ENCODE assay signal across 9 cellular contexts in genomic region chr1:234617135-234617985, GRCh38. TPM values are rescaled to one million over a fixed set of nuclear protein-coding genes. Genes with fewer than 3 reads are reported as not detected.
DNase-seq lines count a peak whose midpoint lies in the region; ATAC-seq, FAIRE-seq and TF ChIP-seq lines count a peak whose summit lies in the region.
"Had no signal": no experiment of that assay in that cellular context is flagged by ENCODE, and none has a peak within 500 bp of the region (broad histone marks: within the 10 kb centered on the region; RNA-seq: fewer than 3 reads in every experiment).

No MANE protein-coding gene starts in this region.

- ATAC-seq in heart right ventricle (no peak), left ventricle myocardium superior (no peak), HepG2 (no peak), HG02973 (IDR thresholded peaks at IDR 0.05; ENCODE audit: unreplicated experiment) (no peak)

- H3K4me3 ChIP-seq in heart right ventricle (no peak overlapping the region), astrocyte of the cerebellum (ENCODE audit: low read depth, low read length) (no peak overlapping the region), HepG2 (replicated peaks in 1 of 3; ENCODE audit: insufficient read depth in 1 of 3, low read depth in 2 of 3, low read length in 3 of 3) (no peak overlapping the region)

- intact Hi-C loops in heart right ventricle (cut with DNase I) (loop anchor here in 3 of 10 donors (5.0 to 10.0 kb wide), 3 partner anchors 95 to 247 kb away; no protein-coding TSS in a partner anchor), left ventricle myocardium superior (cut with micrococcal nuclease) (no loop called here), HepG2 (cut with micrococcal nuclease; ENCODE audit: unreplicated experiment) (no loop called here)

- no peak for TF ChIP-seq POLR2A in HepG2 (IDR thresholded peaks at IDR 0.05; ENCODE audit: insufficient read depth in 1 of 2, low read depth in 2 of 2, low read length in 2 of 2)

- no peaks in the 10 kb centered on the region for H4K20me1 ChIP-seq in HepG2 (ENCODE audit: insufficient read depth, low read length)

- H3K9ac ChIP-seq in HepG2 (ENCODE audit: insufficient read depth, low read depth, low read length), result peak overlapping the region; percentile 83

- TF ChIP-seq EP300 in HepG2 (IDR thresholded peaks at IDR 0.05; ENCODE audit: low read depth in 2 of 2, low read length in 2 of 2) (no peak), HepG2 (CRISPR knock-in tag; IDR thresholded peaks at IDR 0.05; ENCODE audit: borderline replicate concordance) (no peak)

- no peaks in the 10 kb centered on the region for H3K9me3 ChIP-seq in heart right ventricle
- no peaks in the 10 kb centered on the region for H3K9me3 ChIP-seq in HepG2 (ENCODE audit: low read length)

- in situ Hi-C loops in astrocyte of the cerebellum (cut with HindIII; ENCODE audit: low sequenced_read_pairs) (loop anchor here (5.0 to 10.0 kb wide), 3 partner anchors 87 to 457 kb away; no protein-coding TSS in a partner anchor), HepG2 (cut with HindIII; ENCODE audit: extremely low pct_ligation_motif_present, low pct_unique_long_range_greater_than_20kb) (no loop called here)

- POLR2A ChIA-PET in HepG2 (lab: Yijun Ruan, JAX), result interaction anchor here (0.9 to 9.7 kb wide), 17 partner anchors 10 to 467 kb away, joined by 3 to 1137 read pairs (median 6); no protein-coding TSS in a partner anchor

- FAIRE-seq in HepG2 (lab: Jason Lieb, UNC), result no peak
- no peak for FAIRE-seq in urothelium cell line (lab: Jason Lieb, UNC)
- no peak for FAIRE-seq in HTR-8/SVneo (lab: Jason Lieb, UNC)

- H3K4me2 ChIP-seq in HepG2 (ENCODE audit: low read depth, low read length), result no peak overlapping the region

- peak in 2 of 9 donors; percentile 10 to 21 for TF ChIP-seq CTCF in heart right ventricle (IDR thresholded peaks at IDR 0.05)
- peak; percentile 53 for TF ChIP-seq CTCF in astrocyte of the cerebellum (IDR thresholded peaks at IDR 0.05; ENCODE audit: low read depth, low read length, missing control alignments)
- TF ChIP-seq CTCF in HepG2 (CRISPR knock-in tag; IDR thresholded peaks at IDR 0.05), result no peak

- no peak for TF ChIP-seq RAD21 in HepG2 (CRISPR knock-in tag; IDR thresholded peaks at IDR 0.05)

- H3K27me3 ChIP-seq in heart right ventricle (no peaks in the 10 kb centered on the region), HepG2 (ENCODE audit: control insufficient read depth in 1 of 2, insufficient read depth in 2 of 2, low read length in 2 of 2) (no peaks in the 10 kb centered on the region)

- BruUV-seq in HepG2 (replicated peaks; lab: Mats Ljungman, UMichigan), result no TSS peak

- H2AFZ ChIP-seq in HepG2 (ENCODE audit: low read length), result no peak overlapping the region

- H3K4me1 ChIP-seq in heart right ventricle (peaks cover 11 to 84% (median 49%) of the 10 kb centered on the region in 9 donors), HepG2 (ENCODE audit: insufficient read depth, low read length) (peaks cover 97% of the 10 kb centered on the region)

- CTCF ChIA-PET in HepG2 (lab: Yijun Ruan, JAX; ENCODE audit: low intra/inter-chr PET ratio, low total read pairs), result no interaction called here

- DNase-seq in heart right ventricle, result no peak
- no peak for DNase-seq in left ventricle myocardium superior
- DNase-seq in astrocyte of the cerebellum (ENCODE audit: low read depth), result no peak
- no peak for DNase-seq in HepG2 (ENCODE audit: low spot score)
- DNase-seq in urothelium cell line (ENCODE audit: low spot score), result peak; percentile 51
- no peak for DNase-seq in HTR-8/SVneo (ENCODE audit: insufficient read length, low spot score)
- DNase-seq in NCI-H1436 treated with DMSO at 0.1 percent for 48 hours (lab: John Stamatoyannopoulos, UW), result no peak
- DNase-seq: stimulated activated naive CD4-positive, alpha-beta T cell had no signal

- H3K27ac ChIP-seq in heart right ventricle, result peak overlapping the region in 6 of 10 donors; percentile 39 to 79 (median 44)
- H3K27ac ChIP-seq in HepG2 (ENCODE audit: extremely low read length, insufficient read depth, low read length), result peak overlapping the region; percentile 99

- H3K36me3 ChIP-seq in heart right ventricle, result no peaks in the 10 kb centered on the region
- H3K36me3 ChIP-seq in HepG2 (replicated peaks in 1 of 2; ENCODE audit: control insufficient read depth in 1 of 2, insufficient read depth in 2 of 2, low read length in 2 of 2), result no peaks in the 10 kb centered on the region

- peaks cover 8% of the 10 kb centered on the region for H3K79me2 ChIP-seq in HepG2 (ENCODE audit: insufficient read depth, low read length)

- 85 to 86% methylated on average over 14 of the region's 14 CpGs for WGBS in heart right ventricle, 2 donors
- WGBS in HepG2 (ENCODE audit: low lambda C conversion rate), result 92% methylated on average over 14 of the region's 14 CpGs

TF ChIP-seq in HepG2, 621 proteins besides CTCF, POLR2A, EP300 and RAD21:
- TF ChIP-seq ZNF496 (CRISPR knock-in tag; IDR thresholded peaks at IDR 0.05; ENCODE audit: insufficient replicate concordance), result no peak
- peak; percentile 75 to 79 for TF ChIP-seq MAFK (conservative IDR thresholded peaks at IDR 0.05 in 1 of 2, IDR thresholded peaks at IDR 0.05 in 1 of 2; ENCODE audit: low read length in 2 of 2)
- 0 out of 2 replicates have a peak, but pooled peaks have one; percentile 31 for TF ChIP-seq ZNF780A (CRISPR knock-in tag; IDR thresholded peaks at IDR 0.05)
- peak; percentile 60; the same call in 1 of the 2 replicates for TF ChIP-seq MAFF (IDR thresholded peaks at IDR 0.05; ENCODE audit: low read depth, low read length)

RNA-seq across cellular contexts. Expression of gene IRF2BP2, which starts 7.4 kb away (rescaled TPM):
- total RNA-seq in heart right ventricle, result 100 to 1,000 TPM in 6 of 10 donors, 10 to 100 TPM in 4; 78.2 to 181 (median 104) TPM
- polyA plus RNA-seq in heart right ventricle, result 10 to 100 TPM; 50.6 to 54.0 TPM
- total RNA-seq in left ventricle myocardium superior, result 124 TPM
- total RNA-seq in HepG2 (2016; rRNA removed; fragmentation: Illumina TruSeq; extraction: Trizol), result 127 and 147 TPM in 2 replicates
- 25.1 and 26.8 TPM in 2 replicates for total RNA-seq in HepG2 (2016; cell fraction: cytosol; rRNA removed; fragmentation: Illumina TruSeq; extraction: Trizol; ENCODE audit: low read depth)
- total RNA-seq in HepG2 (2016; cell fraction: insoluble cytoplasmic fraction; rRNA removed; fragmentation: Illumina TruSeq; extraction: Trizol), result 104 and 154 TPM in 2 replicates
- 85.2 and 85.5 TPM in 2 replicates for total RNA-seq in HepG2 (2016; cell fraction: membrane; rRNA removed; fragmentation: Illumina TruSeq; extraction: Trizol)
- 132 and 141 TPM in 2 replicates for total RNA-seq in HepG2 (2016; cell fraction: nucleus; rRNA removed; fragmentation: Illumina TruSeq; extraction: Trizol)
- 140 and 180 TPM in 2 replicates for polyA plus RNA-seq in HepG2 (2011; rRNA removed)
- 82.1 and 111 TPM in 2 replicates for polyA plus RNA-seq in HepG2 (2011; cell fraction: cytosol; rRNA removed)
- polyA plus RNA-seq in HepG2 (2011; cell fraction: nucleus; rRNA removed), result 491 and 557 TPM in 2 replicates
- 136 and 153 TPM in 2 replicates for polyA plus RNA-seq in HepG2 (2012)
- 22.4 and 23.1 TPM in 2 replicates for polyA plus RNA-seq in HepG2 (2016; cell fraction: cytosol; fragmentation: Illumina TruSeq; extraction: Trizol; ENCODE audit: low read depth)
- 127 and 168 TPM in 2 replicates for polyA plus RNA-seq in HepG2 (2016; cell fraction: insoluble cytoplasmic fraction; fragmentation: Illumina TruSeq; extraction: Trizol; ENCODE audit: low read depth)
- 58.5 and 65.6 TPM in 2 replicates for polyA plus RNA-seq in HepG2 (2016; cell fraction: membrane; fragmentation: Illumina TruSeq; extraction: Trizol; ENCODE audit: low read depth)
- polyA plus RNA-seq in HepG2 (2016; cell fraction: nucleus; fragmentation: Illumina TruSeq; extraction: Trizol; ENCODE audit: insufficient read depth, low read depth), result 293 and 322 TPM in 2 replicates
- polyA minus RNA-seq in HepG2 (2011; rRNA and poly(A)+ RNA removed; ENCODE audit: low replicate concordance), result 43.4 and 196 TPM in 2 replicates
- 155 and 170 TPM in 2 replicates for polyA minus RNA-seq in HepG2 (2011; cell fraction: cytosol; rRNA and poly(A)+ RNA removed)
- 115 and 118 TPM in 2 replicates for polyA minus RNA-seq in HepG2 (2011; cell fraction: nucleus; rRNA and poly(A)+ RNA removed)
